Comparison of ENCODE assay signal across 28 cellular contexts in the genomic region with DNA sequence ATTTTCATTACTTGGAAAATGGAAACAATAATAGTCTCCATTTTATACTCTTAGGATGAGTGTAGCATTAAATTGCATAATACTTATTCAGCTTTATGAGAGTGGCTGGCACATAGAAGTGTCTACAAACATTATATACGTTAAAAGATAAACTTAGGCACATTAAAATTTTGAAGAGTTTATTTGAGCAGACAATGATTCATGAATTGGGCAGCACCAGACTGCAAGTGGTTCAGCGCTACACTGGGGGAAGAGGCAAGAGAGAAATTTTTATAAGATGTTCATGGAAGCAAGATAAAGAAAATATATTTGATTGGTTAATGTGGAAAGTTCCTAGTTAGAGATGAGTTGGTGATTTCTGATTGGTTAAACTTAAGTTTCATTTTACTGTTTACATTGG.
"Had no signal": no experiment of that assay in that cellular context is flagged by ENCODE, and none has a peak within 500 bp of the region (broad histone marks: within the 10 kb centered on the region; RNA-seq: fewer than 3 reads in every experiment).

No MANE protein-coding gene starts in this region.

- H3K27ac ChIP-seq: adrenal gland, ascending aorta, body of pancreas, brain microvascular endothelial cell, breast epithelium, cardiac muscle cell had no signal

- H3K9me3 ChIP-seq: adrenal gland, ascending aorta, body of pancreas, breast epithelium had no signal

- DNase-seq: activated effector memory CD4-positive, alpha-beta T cell treated with anti-CD3 and anti-CD28 coated beads, Interleukin-2, amount 50 U/mL, for 16 hours; activated effector memory CD4-positive, alpha-beta T cell treated with Interleukin-2 at 50 U/mL for 16 hours; activated gamma-delta T cell treated with Interleukin-2 at 50 U/mL for 16 hours; activated naive CD4-positive, alpha-beta T cell; activated naive CD4-positive, alpha-beta T cell treated with anti-CD3 and anti-CD28 coated beads for 36 hours; activated naive CD4-positive, alpha-beta T cell treated with anti-CD3 and anti-CD28 coated beads, Interleukin-2, amount 10 ng/mL, durations not matched to agents 7 days and 5 days; activated naive CD4-positive, alpha-beta T cell treated with anti-CD3 and anti-CD28 coated beads, Interleukin-2, amount 50 U/mL, for 16 hours; activated naive CD4-positive, alpha-beta T cell treated with Interleukin-2 at 50 U/mL for 16 hours; activated naive CD8-positive, alpha-beta T cell treated with anti-CD3 and anti-CD28 coated beads for 36 hours; activated naive CD8-positive, alpha-beta T cell treated with anti-CD3 and anti-CD28 coated beads, Interleukin-2, amount 10 ng/mL, durations not matched to agents 7 days and 5 days; activated naive CD8-positive, alpha-beta T cell treated with anti-CD3 and anti-CD28 coated beads, Interleukin-2, amount 50 U/mL, for 24 hours; activated T-cell treated with anti-CD3 and anti-CD28 coated beads, Interleukin-2, amount 50 U/mL, for 24 hours; activated T-cell treated with anti-CD3 and anti-CD28 coated beads, Interleukin-2, amount 50 U/mL, for 4 hours; activated T-cell treated with anti-CD3 and anti-CD28 coated beads, Interleukin-2, amount 50 U/mL, for 48 hours; activated T-cell treated with anti-CD3 and anti-CD28 coated beads, Interleukin-2, amount 50 U/mL, for 72 hours; adrenal gland; amniotic stem cell; amygdala; anterior cingulate cortex; aorta; body of pancreas; brain microvascular endothelial cell; caudate nucleus; central memory CD4-positive, alpha-beta T cell; cerebellar nuclear complex had no signal

- H3K4me3 ChIP-seq: adrenal gland, ascending aorta, body of pancreas, breast epithelium, cardiac muscle cell had no signal

- H3K27me3 ChIP-seq: adrenal gland, ascending aorta, body of pancreas, brain microvascular endothelial cell, breast epithelium, cardiac muscle cell had no signal

- H3K4me1 ChIP-seq: adrenal gland, ascending aorta, body of pancreas, breast epithelium had no signal

- H3K36me3 ChIP-seq: adrenal gland, ascending aorta, brain microvascular endothelial cell, breast epithelium, cardiac muscle cell had no signal
